ENCODE assay signal across 8 cellular contexts in genomic region chr5:177455036-177455660, GRCh38. TPM values are rescaled to one million over a fixed set of nuclear protein-coding genes. Genes with fewer than 3 reads are reported as not detected.
DNase-seq lines count a peak whose midpoint lies in the region; ATAC-seq, FAIRE-seq and TF ChIP-seq lines count a peak whose summit lies in the region.

No MANE protein-coding gene starts in this region.

- H3K4me1 ChIP-seq in HepG2 (ENCODE audit: insufficient read depth, low read length) = peaks cover 29% of the 10 kb centered on the region

- TF ChIP-seq EP300 in HepG2 (IDR thresholded peaks at IDR 0.05; ENCODE audit: low read depth in 2 of 2, low read length in 2 of 2) (no peak), HepG2 (CRISPR knock-in tag; IDR thresholded peaks at IDR 0.05; ENCODE audit: borderline replicate concordance) (no peak)

- H3K36me3 ChIP-seq in HepG2 (replicated peaks in 1 of 2; ENCODE audit: control insufficient read depth in 1 of 2, insufficient read depth in 2 of 2, low read length in 2 of 2) = peaks cover 0 to 4% of the 10 kb centered on the region in 2 experiments; a peak in 2 of 5 replicates

- CTCF ChIA-PET in AG04450 (lab: Charles Lee) = interaction anchor here (0.5 to 15.6 kb wide), 15 partner anchors 8 to 342 kb away, joined by 3 to 205 read pairs (median 6); partner anchors contain the start of genes DBN1 and PFN3
- CTCF ChIA-PET in HepG2 (lab: Yijun Ruan, JAX; ENCODE audit: low intra/inter-chr PET ratio, low total read pairs) = interaction anchor here (1.0 to 4.8 kb wide), 12 partner anchors 29 to 344 kb away, joined by 3 to 54 read pairs (median 4); partner anchors contain the start of genes GRK6 and PDLIM7

- peak overlapping the region; percentile 68 for H3K4me3 Mint-ChIP-seq in chondrocyte (ENCODE audit: unreplicated experiment)

- no TSS peak for BruUV-seq in HepG2 (replicated peaks; lab: Mats Ljungman, UMichigan)

- in situ Hi-C loops in HepG2 (cut with HindIII; ENCODE audit: extremely low pct_ligation_motif_present, low pct_unique_long_range_greater_than_20kb) = loop anchor here (5.0 to 25.0 kb wide), 2 partner anchors 68 to 343 kb away; no protein-coding TSS in a partner anchor

- peaks cover 12% of the 10 kb centered on the region; the same call in 1 of the 2 replicates for H4K20me1 ChIP-seq in HepG2 (ENCODE audit: insufficient read depth, low read length)

- no peaks in the 10 kb centered on the region for H3K9me3 Mint-ChIP-seq in chondrocyte (ENCODE audit: low read depth)

- ATAC-seq in GM18861 (IDR thresholded peaks at IDR 0.05; ENCODE audit: unreplicated experiment) = peak; percentile 35
- peak; percentile 46 for ATAC-seq in HG03066 (IDR thresholded peaks at IDR 0.05; ENCODE audit: low read depth, unreplicated experiment)
- ATAC-seq in HepG2 = peak; percentile 77

- POLR2A ChIA-PET in AG04450 (lab: Yijun Ruan, JAX) (interaction anchor here (0.6 to 3.0 kb wide), 13 partner anchors 11 to 106 kb away, joined by 3 to 26 read pairs (median 6); partner anchors contain the start of genes GRK6 and PDLIM7), HepG2 (lab: Yijun Ruan, JAX) (interaction anchor here (0.8 to 4.4 kb wide), 21 partner anchors 9 to 341 kb away, joined by 3 to 29 read pairs (median 7); partner anchors contain the start of genes F12, GRK6 and PDLIM7)

- H3K27me3 Mint-ChIP-seq in chondrocyte (ENCODE audit: low read depth) = no peaks in the 10 kb centered on the region

- 1% methylated on average over 16 of the region's 80 CpGs for WGBS in HepG2 (ENCODE audit: low lambda C conversion rate)

- no peak for FAIRE-seq in HepG2 (lab: Jason Lieb, UNC)

- H3K4me2 ChIP-seq in HepG2 (ENCODE audit: low read depth, low read length) = peak overlapping the region; percentile 98

- H3K27ac Mint-ChIP-seq in chondrocyte (ENCODE audit: unreplicated experiment) = peak overlapping the region; percentile 74

- no peaks in the 10 kb centered on the region for H3K9me3 ChIP-seq in AG04450 (ENCODE audit: control insufficient read depth, insufficient read depth, low read length)
- H3K9me3 ChIP-seq in HepG2 (ENCODE audit: low read length) = no peaks in the 10 kb centered on the region

- intact Hi-C loops in HepG2 (cut with micrococcal nuclease; ENCODE audit: unreplicated experiment) = no loop called here

- H3K27me3 ChIP-seq in AG04450 (ENCODE audit: control insufficient read depth, insufficient read depth, low read length) = no peaks in the 10 kb centered on the region
- H3K27me3 ChIP-seq in HepG2 (ENCODE audit: control insufficient read depth in 1 of 2, insufficient read depth in 2 of 2, low read length in 2 of 2) = no peaks in the 10 kb centered on the region; a peak in 1 of 5 replicates

- DNase-seq in AG04450 (ENCODE audit: low read depth, low spot score) = no peak
- peak; percentile 96 for DNase-seq in NCI-H345 (lab: John Stamatoyannopoulos, UW)
- peak; percentile 83 to 91 for DNase-seq in activated CD4-positive, alpha-beta T cell treated with anti-CD3 and anti-CD28 coated beads for 24 hours (ENCODE audit: low read depth in 2 of 2)
- no peak for DNase-seq in chondrocyte (ENCODE audit: low spot score)
- DNase-seq in HepG2 (ENCODE audit: low spot score) = peak; percentile 79
- peak; percentile 87 to 91 for DNase-seq in stimulated activated CD4-positive, alpha-beta T cell treated with anti-CD3 and anti-CD28 coated beads, Interleukin-4, amount 100 ng/mL, for 48 hours (ENCODE audit: low read depth in 2 of 2)

- peaks cover 6% of the 10 kb centered on the region for H3K36me3 Mint-ChIP-seq in chondrocyte (ENCODE audit: low read depth)

- H3K79me2 ChIP-seq in HepG2 (ENCODE audit: insufficient read depth, low read length) = peaks cover 5% of the 10 kb centered on the region

- TF ChIP-seq CTCF in AG04450 (IDR thresholded peaks at IDR 0.05; ENCODE audit: low read depth, low read length) (peak; percentile 61), chondrocyte (IDR thresholded peaks at IDR 0.05) (peak; percentile 85), HepG2 (CRISPR knock-in tag; IDR thresholded peaks at IDR 0.05) (peak; percentile 90)

- H3K4me1 Mint-ChIP-seq in chondrocyte (ENCODE audit: low read depth) = peaks cover 17% of the 10 kb centered on the region

- H3K27ac ChIP-seq in AG04450 (ENCODE audit: low read depth, low read length) (peak overlapping the region; percentile 31), HepG2 (ENCODE audit: extremely low read length, insufficient read depth, low read length) (peak overlapping the region; percentile 84)

- peak in 1 of 2 experiments; percentile 35; a peak in 2 of 4 replicates for TF ChIP-seq POLR2A in HepG2 (IDR thresholded peaks at IDR 0.05; ENCODE audit: insufficient read depth in 1 of 2, low read depth in 2 of 2, low read length in 2 of 2)

- H3K9ac ChIP-seq in HepG2 (ENCODE audit: insufficient read depth, low read depth, low read length) = peak overlapping the region; percentile 82

- H3K4me3 ChIP-seq in AG04450 (ENCODE audit: low read depth, low read length) (peak overlapping the region; percentile 51), HepG2 (replicated peaks in 1 of 3; ENCODE audit: insufficient read depth in 1 of 3, low read depth in 2 of 3, low read length in 3 of 3) (peak overlapping the region; percentile 81 to 89 (median 87))

- TF ChIP-seq RAD21 in HepG2 (CRISPR knock-in tag; IDR thresholded peaks at IDR 0.05) = peak; percentile 66

- H2AFZ ChIP-seq in HepG2 (ENCODE audit: low read length) = no peak overlapping the region

RNA-seq across cellular contexts. Expression of gene PRR7, which starts 8.5 kb away (rescaled TPM):
- polyA plus RNA-seq in AG04450 (2011; rRNA removed) = 1.0 and 1.6 TPM in 2 replicates
- polyA minus RNA-seq in AG04450 (2011; rRNA and poly(A)+ RNA removed) = 0.28 and 0.43 TPM in 2 replicates
- 4.8 to 5.5 TPM (median 5.3 TPM) in 3 replicates for total RNA-seq in chondrocyte
- 3.9 and 5.0 TPM in 2 replicates for total RNA-seq in HepG2 (2016; rRNA removed; fragmentation: Illumina TruSeq; extraction: Trizol)
- 16.0 and 17.8 TPM in 2 replicates for total RNA-seq in HepG2 (2016; cell fraction: cytosol; rRNA removed; fragmentation: Illumina TruSeq; extraction: Trizol; ENCODE audit: low read depth)
- total RNA-seq in HepG2 (2016; cell fraction: insoluble cytoplasmic fraction; rRNA removed; fragmentation: Illumina TruSeq; extraction: Trizol) = 3.2 and 5.8 TPM in 2 replicates
- total RNA-seq in HepG2 (2016; cell fraction: membrane; rRNA removed; fragmentation: Illumina TruSeq; extraction: Trizol) = 13.3 and 19.1 TPM in 2 replicates
- 2.0 and 2.5 TPM in 2 replicates for total RNA-seq in HepG2 (2016; cell fraction: nucleus; rRNA removed; fragmentation: Illumina TruSeq; extraction: Trizol)
- polyA plus RNA-seq in HepG2 (2011; rRNA removed) = 4.8 and 6.7 TPM in 2 replicates
- 6.4 and 16.7 TPM in 2 replicates for polyA plus RNA-seq in HepG2 (2011; cell fraction: cytosol; rRNA removed)
- polyA plus RNA-seq in HepG2 (2011; cell fraction: nucleus; rRNA removed) = 14.7 and 21.3 TPM in 2 replicates
- polyA plus RNA-seq in HepG2 (2012) = 1.5 and 3.1 TPM in 2 replicates
- polyA plus RNA-seq in HepG2 (2016; cell fraction: cytosol; fragmentation: Illumina TruSeq; extraction: Trizol; ENCODE audit: low read depth) = 20.2 and 21.6 TPM in 2 replicates
- polyA plus RNA-seq in HepG2 (2016; cell fraction: insoluble cytoplasmic fraction; fragmentation: Illumina TruSeq; extraction: Trizol; ENCODE audit: low read depth) = 4.9 and 5.8 TPM in 2 replicates
- polyA plus RNA-seq in HepG2 (2016; cell fraction: membrane; fragmentation: Illumina TruSeq; extraction: Trizol; ENCODE audit: low read depth) = 16.9 and 17.7 TPM in 2 replicates
- 5.8 and 6.9 TPM in 2 replicates for polyA plus RNA-seq in HepG2 (2016; cell fraction: nucleus; fragmentation: Illumina TruSeq; extraction: Trizol; ENCODE audit: insufficient read depth, low read depth)
- 0.94 and 6.4 TPM in 2 replicates for polyA minus RNA-seq in HepG2 (2011; rRNA and poly(A)+ RNA removed; ENCODE audit: low replicate concordance)
- polyA minus RNA-seq in HepG2 (2011; cell fraction: cytosol; rRNA and poly(A)+ RNA removed) = 3.2 and 5.0 TPM in 2 replicates
- polyA minus RNA-seq in HepG2 (2011; cell fraction: nucleus; rRNA and poly(A)+ RNA removed) = 1.1 and 1.4 TPM in 2 replicates

RNA-seq across cellular contexts. Expression of gene DBN1, which starts 18.3 kb away (rescaled TPM):
- 146 and 164 TPM in 2 replicates for polyA plus RNA-seq in AG04450 (2011; rRNA removed)
- polyA minus RNA-seq in AG04450 (2011; rRNA and poly(A)+ RNA removed) = 169 and 227 TPM in 2 replicates
- total RNA-seq in chondrocyte = 207 to 277 TPM (median 274 TPM) in 3 replicates
- total RNA-seq in HepG2 (2016; rRNA removed; fragmentation: Illumina TruSeq; extraction: Trizol) = 15.7 and 37.3 TPM in 2 replicates
- 6.9 and 9.3 TPM in 2 replicates for total RNA-seq in HepG2 (2016; cell fraction: cytosol; rRNA removed; fragmentation: Illumina TruSeq; extraction: Trizol; ENCODE audit: low read depth)
- total RNA-seq in HepG2 (2016; cell fraction: insoluble cytoplasmic fraction; rRNA removed; fragmentation: Illumina TruSeq; extraction: Trizol) = 12.8 and 37.5 TPM in 2 replicates
- 12.9 and 15.2 TPM in 2 replicates for total RNA-seq in HepG2 (2016; cell fraction: membrane; rRNA removed; fragmentation: Illumina TruSeq; extraction: Trizol)
- 33.8 and 39.3 TPM in 2 replicates for total RNA-seq in HepG2 (2016; cell fraction: nucleus; rRNA removed; fragmentation: Illumina TruSeq; extraction: Trizol)
- 27.0 and 30.9 TPM in 2 replicates for polyA plus RNA-seq in HepG2 (2011; rRNA removed)
- polyA plus RNA-seq in HepG2 (2011; cell fraction: cytosol; rRNA removed) = 14.1 and 18.1 TPM in 2 replicates
- polyA plus RNA-seq in HepG2 (2011; cell fraction: nucleus; rRNA removed) = 167 and 276 TPM in 2 replicates
- 16.5 and 21.1 TPM in 2 replicates for polyA plus RNA-seq in HepG2 (2012)
- 7.2 and 8.7 TPM in 2 replicates for polyA plus RNA-seq in HepG2 (2016; cell fraction: cytosol; fragmentation: Illumina TruSeq; extraction: Trizol; ENCODE audit: low read depth)
- polyA plus RNA-seq in HepG2 (2016; cell fraction: insoluble cytoplasmic fraction; fragmentation: Illumina TruSeq; extraction: Trizol; ENCODE audit: low read depth) = 16.0 and 21.2 TPM in 2 replicates
- polyA plus RNA-seq in HepG2 (2016; cell fraction: membrane; fragmentation: Illumina TruSeq; extraction: Trizol; ENCODE audit: low read depth) = 11.4 and 15.4 TPM in 2 replicates
- polyA plus RNA-seq in HepG2 (2016; cell fraction: nucleus; fragmentation: Illumina TruSeq; extraction: Trizol; ENCODE audit: insufficient read depth, low read depth) = 72.9 and 77.5 TPM in 2 replicates
- polyA minus RNA-seq in HepG2 (2011; rRNA and poly(A)+ RNA removed; ENCODE audit: low replicate concordance) = 30.4 and 47.5 TPM in 2 replicates
- 13.2 and 16.4 TPM in 2 replicates for polyA minus RNA-seq in HepG2 (2011; cell fraction: cytosol; rRNA and poly(A)+ RNA removed)
- polyA minus RNA-seq in HepG2 (2011; cell fraction: nucleus; rRNA and poly(A)+ RNA removed) = 42.1 and 43.0 TPM in 2 replicates

RNA-seq across cellular contexts. Expression of gene GRK6, which starts 28.7 kb away (rescaled TPM):
- polyA plus RNA-seq in AG04450 (2011; rRNA removed) (16.4 and 21.4 TPM in 2 replicates), HepG2 (2011; rRNA removed) (13.2 and 17.4 TPM in 2 replicates)
- 23.7 and 27.5 TPM in 2 replicates for polyA minus RNA-seq in AG04450 (2011; rRNA and poly(A)+ RNA removed)
- total RNA-seq in chondrocyte (19.9 to 26.3 TPM (median 23.8 TPM) in 3 replicates), HepG2 (2016; rRNA removed; fragmentation: Illumina TruSeq; extraction: Trizol) (16.1 and 19.9 TPM in 2 replicates)
- 21.2 and 25.1 TPM in 2 replicates for total RNA-seq in HepG2 (2016; cell fraction: cytosol; rRNA removed; fragmentation: Illumina TruSeq; extraction: Trizol; ENCODE audit: low read depth)
- 15.7 and 20.8 TPM in 2 replicates for total RNA-seq in HepG2 (2016; cell fraction: insoluble cytoplasmic fraction; rRNA removed; fragmentation: Illumina TruSeq; extraction: Trizol)
- total RNA-seq in HepG2 (2016; cell fraction: membrane; rRNA removed; fragmentation: Illumina TruSeq; extraction: Trizol) = 43.3 and 44.5 TPM in 2 replicates
- 15.6 TPM in 2 replicates for total RNA-seq in HepG2 (2016; cell fraction: nucleus; rRNA removed; fragmentation: Illumina TruSeq; extraction: Trizol)
- polyA plus RNA-seq in HepG2 (2011; cell fraction: cytosol; rRNA removed) = 16.2 and 19.6 TPM in 2 replicates
- polyA plus RNA-seq in HepG2 (2011; cell fraction: nucleus; rRNA removed) = 21.6 and 24.6 TPM in 2 replicates
- polyA plus RNA-seq in HepG2 (2012) = 16.7 and 17.5 TPM in 2 replicates
- 36.3 and 37.2 TPM in 2 replicates for polyA plus RNA-seq in HepG2 (2016; cell fraction: cytosol; fragmentation: Illumina TruSeq; extraction: Trizol; ENCODE audit: low read depth)
- 20.6 and 21.6 TPM in 2 replicates for polyA plus RNA-seq in HepG2 (2016; cell fraction: insoluble cytoplasmic fraction; fragmentation: Illumina TruSeq; extraction: Trizol; ENCODE audit: low read depth)
- polyA plus RNA-seq in HepG2 (2016; cell fraction: membrane; fragmentation: Illumina TruSeq; extraction: Trizol; ENCODE audit: low read depth) = 45.6 and 48.4 TPM in 2 replicates
- 22.8 and 26.4 TPM in 2 replicates for polyA plus RNA-seq in HepG2 (2016; cell fraction: nucleus; fragmentation: Illumina TruSeq; extraction: Trizol; ENCODE audit: insufficient read depth, low read depth)
- polyA minus RNA-seq in HepG2 (2011; rRNA and poly(A)+ RNA removed; ENCODE audit: low replicate concordance) = 11.2 and 22.9 TPM in 2 replicates
- 13.6 and 15.1 TPM in 2 replicates for polyA minus RNA-seq in HepG2 (2011; cell fraction: cytosol; rRNA and poly(A)+ RNA removed)
- polyA minus RNA-seq in HepG2 (2011; cell fraction: nucleus; rRNA and poly(A)+ RNA removed) = 19.2 and 24.9 TPM in 2 replicates

RNA-seq across cellular contexts. Expression of gene PDLIM7, which starts 42.3 kb away (rescaled TPM):
- 195 and 268 TPM in 2 replicates for polyA plus RNA-seq in AG04450 (2011; rRNA removed)
- polyA minus RNA-seq in AG04450 (2011; rRNA and poly(A)+ RNA removed) = 134 and 147 TPM in 2 replicates
- total RNA-seq in chondrocyte = 563 to 633 TPM (median 613 TPM) in 3 replicates
- 17.7 and 21.1 TPM in 2 replicates for total RNA-seq in HepG2 (2016; rRNA removed; fragmentation: Illumina TruSeq; extraction: Trizol)
- 6.1 and 8.5 TPM in 2 replicates for total RNA-seq in HepG2 (2016; cell fraction: cytosol; rRNA removed; fragmentation: Illumina TruSeq; extraction: Trizol; ENCODE audit: low read depth)
- total RNA-seq in HepG2 (2016; cell fraction: insoluble cytoplasmic fraction; rRNA removed; fragmentation: Illumina TruSeq; extraction: Trizol) = 14.8 and 20.5 TPM in 2 replicates
- 10.1 and 15.4 TPM in 2 replicates for total RNA-seq in HepG2 (2016; cell fraction: membrane; rRNA removed; fragmentation: Illumina TruSeq; extraction: Trizol)
- 15.8 and 17.5 TPM in 2 replicates for total RNA-seq in HepG2 (2016; cell fraction: nucleus; rRNA removed; fragmentation: Illumina TruSeq; extraction: Trizol)
- polyA plus RNA-seq in HepG2 (2011; rRNA removed) = 31.3 and 38.4 TPM in 2 replicates
- 16.0 and 26.2 TPM in 2 replicates for polyA plus RNA-seq in HepG2 (2011; cell fraction: cytosol; rRNA removed)
- polyA plus RNA-seq in HepG2 (2011; cell fraction: nucleus; rRNA removed) = 208 and 260 TPM in 2 replicates
- 13.5 and 20.9 TPM in 2 replicates for polyA plus RNA-seq in HepG2 (2012)
- polyA plus RNA-seq in HepG2 (2016; cell fraction: cytosol; fragmentation: Illumina TruSeq; extraction: Trizol; ENCODE audit: low read depth) = 9.0 and 11.5 TPM in 2 replicates
- polyA plus RNA-seq in HepG2 (2016; cell fraction: insoluble cytoplasmic fraction; fragmentation: Illumina TruSeq; extraction: Trizol; ENCODE audit: low read depth) = 21.0 and 30.6 TPM in 2 replicates
- polyA plus RNA-seq in HepG2 (2016; cell fraction: membrane; fragmentation: Illumina TruSeq; extraction: Trizol; ENCODE audit: low read depth) = 14.1 and 15.2 TPM in 2 replicates
- polyA plus RNA-seq in HepG2 (2016; cell fraction: nucleus; fragmentation: Illumina TruSeq; extraction: Trizol; ENCODE audit: insufficient read depth, low read depth) = 62.3 and 63.3 TPM in 2 replicates
- polyA minus RNA-seq in HepG2 (2011; rRNA and poly(A)+ RNA removed; ENCODE audit: low replicate concordance) = 26.3 and 38.9 TPM in 2 replicates
- 12.7 and 14.1 TPM in 2 replicates for polyA minus RNA-seq in HepG2 (2011; cell fraction: cytosol; rRNA and poly(A)+ RNA removed)
- polyA minus RNA-seq in HepG2 (2011; cell fraction: nucleus; rRNA and poly(A)+ RNA removed) = 49.5 and 52.4 TPM in 2 replicates

RNA-seq across cellular contexts. Expression of gene F12, which starts 45.8 kb away (rescaled TPM):
- polyA plus RNA-seq in AG04450 (2011; rRNA removed) (0.35 and 0.48 TPM in 2 replicates), HepG2 (2011; rRNA removed) (2.5 and 3.1 TPM in 2 replicates)
- 0.55 TPM in 1 of 2 replicates, not detected in the other for polyA minus RNA-seq in AG04450 (2011; rRNA and poly(A)+ RNA removed)
- total RNA-seq in chondrocyte (0.99 to 2.1 TPM (median 1.8 TPM) in 3 replicates), HepG2 (2016; rRNA removed; fragmentation: Illumina TruSeq; extraction: Trizol) (1.3 and 3.0 TPM in 2 replicates)
- 1.9 and 3.1 TPM in 2 replicates for total RNA-seq in HepG2 (2016; cell fraction: cytosol; rRNA removed; fragmentation: Illumina TruSeq; extraction: Trizol; ENCODE audit: low read depth)
- total RNA-seq in HepG2 (2016; cell fraction: insoluble cytoplasmic fraction; rRNA removed; fragmentation: Illumina TruSeq; extraction: Trizol) = 1.4 and 3.6 TPM in 2 replicates
- 2.4 and 3.3 TPM in 2 replicates for total RNA-seq in HepG2 (2016; cell fraction: membrane; rRNA removed; fragmentation: Illumina TruSeq; extraction: Trizol)
- total RNA-seq in HepG2 (2016; cell fraction: nucleus; rRNA removed; fragmentation: Illumina TruSeq; extraction: Trizol) = 2.3 and 3.0 TPM in 2 replicates
- polyA plus RNA-seq in HepG2 (2011; cell fraction: cytosol; rRNA removed) = 1.5 and 3.0 TPM in 2 replicates
- polyA plus RNA-seq in HepG2 (2011; cell fraction: nucleus; rRNA removed) = 27.2 and 32.3 TPM in 2 replicates
- 3.6 and 10.3 TPM in 2 replicates for polyA plus RNA-seq in HepG2 (2012)
- 3.7 and 5.9 TPM in 2 replicates for polyA plus RNA-seq in HepG2 (2016; cell fraction: cytosol; fragmentation: Illumina TruSeq; extraction: Trizol; ENCODE audit: low read depth)
- polyA plus RNA-seq in HepG2 (2016; cell fraction: insoluble cytoplasmic fraction; fragmentation: Illumina TruSeq; extraction: Trizol; ENCODE audit: low read depth) = 1.6 and 2.3 TPM in 2 replicates
- 3.4 and 5.0 TPM in 2 replicates for polyA plus RNA-seq in HepG2 (2016; cell fraction: membrane; fragmentation: Illumina TruSeq; extraction: Trizol; ENCODE audit: low read depth)
- polyA plus RNA-seq in HepG2 (2016; cell fraction: nucleus; fragmentation: Illumina TruSeq; extraction: Trizol; ENCODE audit: insufficient read depth, low read depth) = 6.6 and 9.9 TPM in 2 replicates
- 2.5 and 2.6 TPM in 2 replicates for polyA minus RNA-seq in HepG2 (2011; rRNA and poly(A)+ RNA removed; ENCODE audit: low replicate concordance)
- polyA minus RNA-seq in HepG2 (2011; cell fraction: cytosol; rRNA and poly(A)+ RNA removed) = 0.30 and 1.2 TPM in 2 replicates
- polyA minus RNA-seq in HepG2 (2011; cell fraction: nucleus; rRNA and poly(A)+ RNA removed) = 1.0 and 1.7 TPM in 2 replicates

Comparison
In these comparisons a context has a peak if more than half of its experiments do, and no peak if none do; other contexts are left out.
1. DNase-seq: peak in NCI-H345 (single experiment), activated CD4-positive, alpha-beta T cell treated with anti-CD3 and anti-CD28 coated beads for 24 hours (2 of 2), HepG2 (single experiment) and stimulated activated CD4-positive, alpha-beta T cell treated with anti-CD3 and anti-CD28 coated beads, Interleukin-4, amount 100 ng/mL, for 48 hours (2 of 2); none in AG04450 (single experiment) and chondrocyte (single experiment).
2. Peak in every context shown above with its lines, with median percentiles within 50 percentile points of each other: CTCF ChIP-seq and ATAC-seq.